ENCODE assay signal across 18 cellular contexts in the genomic region with DNA sequence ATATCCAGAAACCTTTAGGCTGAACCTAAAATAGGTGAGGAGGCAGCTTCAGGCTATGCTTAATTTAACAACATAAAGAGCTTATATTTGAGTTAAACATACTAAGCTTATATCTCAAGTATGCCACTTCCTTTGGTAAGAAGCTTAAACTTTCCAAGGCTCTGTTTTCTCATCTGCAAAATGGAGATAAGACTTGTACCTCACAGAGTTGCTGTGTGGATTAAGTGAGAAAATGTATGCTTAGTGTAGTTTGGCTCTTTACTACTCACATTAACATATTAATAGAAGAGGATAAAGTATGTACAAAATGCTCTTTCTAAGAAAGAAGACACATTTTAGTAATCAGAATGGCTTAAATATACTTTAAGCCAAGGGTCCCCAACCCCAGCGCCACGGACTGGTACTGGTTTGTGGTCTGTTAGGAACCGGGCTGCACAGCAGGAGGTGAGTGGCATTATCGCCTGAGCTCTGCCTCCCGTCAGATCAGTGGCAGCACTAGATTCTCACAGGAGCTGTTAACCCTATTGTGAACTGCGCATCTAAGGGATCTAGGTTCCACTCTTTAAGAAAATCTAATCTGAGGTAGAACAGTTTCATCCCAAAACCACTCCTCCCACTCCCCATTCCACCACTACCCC.
DNase-seq lines count a peak whose midpoint lies in the region; ATAC-seq and TF ChIP-seq lines count a peak whose summit lies in the region.
"Had no signal": no experiment of that assay in that cellular context is flagged by ENCODE, and none has a peak within 500 bp of the region (broad histone marks: within the 10 kb centered on the region; RNA-seq: fewer than 3 reads in every experiment).

No MANE protein-coding gene starts in this region.

- H3K27me3 ChIP-seq in GM23338 (ENCODE audit: insufficient read depth): no peaks in the 10 kb centered on the region
- no peaks in the 10 kb centered on the region for H3K27me3 ChIP-seq in neural progenitor cell

- H3K36me3 ChIP-seq in GM23338 (ENCODE audit: insufficient read depth) (no peaks in the 10 kb centered on the region), neural progenitor cell (no peaks in the 10 kb centered on the region)
- H3K36me3 ChIP-seq: HAP-1 had no signal

- intact Hi-C loops in left cardiac atrium (cut with DNase I): no loop called here

- H3K4me2 ChIP-seq in GM23338 (peak overlapping the region; percentile 59), neural progenitor cell (no peak overlapping the region)
- H3K4me2 ChIP-seq: KMS-11 had no signal

- no peaks in the 10 kb centered on the region; the same call in 2 of the 3 replicates for H3K36me3 Mint-ChIP-seq in GM23338 (ENCODE audit: low read depth)
- H3K36me3 Mint-ChIP-seq in neural progenitor cell: peaks cover 15% of the 10 kb centered on the region
- H3K36me3 Mint-ChIP-seq: CD14-positive monocyte had no signal

- H3K4me3 Mint-ChIP-seq in GM23338 (no peak overlapping the region), neural progenitor cell (no peak overlapping the region)
- H3K4me3 Mint-ChIP-seq: CD14-positive monocyte had no signal

- H3K9me3 ChIP-seq in neural progenitor cell (ENCODE audit: low read depth): no peaks in the 10 kb centered on the region
- H3K9me3 ChIP-seq: HAP-1 had no signal

- H3F3A ChIP-seq in GM23338 (replicated peaks; ENCODE audit: low read depth) (no peaks in the 10 kb centered on the region), neural progenitor cell (ENCODE audit: low read depth) (no peaks in the 10 kb centered on the region)

- H3K27ac ChIP-seq in GM23338 (ENCODE audit: low read depth) (no peak overlapping the region), VCaP (peak overlapping the region; percentile 64), neural progenitor cell (no peak overlapping the region)
- H3K27ac ChIP-seq: KMS-11, SK-N-MC had no signal

- H4K20me1 ChIP-seq in GM23338 (replicated peaks; ENCODE audit: insufficient read depth) (peaks cover 11% of the 10 kb centered on the region), neural progenitor cell (ENCODE audit: low read depth) (peaks cover 9% of the 10 kb centered on the region)

- no peak for TF ChIP-seq CTCF in GM23338 (conservative IDR thresholded peaks at IDR 0.05; ENCODE audit: low read depth in 2 of 2)
- TF ChIP-seq CTCF in VCaP (conservative IDR thresholded peaks at IDR 0.05): no peak
- TF ChIP-seq CTCF in neural progenitor cell (IDR thresholded peaks at IDR 0.05): no peak

- no peaks in the 10 kb centered on the region for H3K9me2 ChIP-seq in GM23338 (ENCODE audit: insufficient read depth)

- H3K27ac Mint-ChIP-seq in GM23338: no peak overlapping the region
- no peak overlapping the region for H3K27ac Mint-ChIP-seq in neural progenitor cell

- H3K27me3 Mint-ChIP-seq in GM23338 (ENCODE audit: insufficient read depth, low read depth, poor library complexity): peaks cover 3% of the 10 kb centered on the region
- H3K27me3 Mint-ChIP-seq in neural progenitor cell (ENCODE audit: insufficient read depth, low read depth): no peaks in the 10 kb centered on the region

- H3K4me3 ChIP-seq in GM23338 (no peak overlapping the region), neural progenitor cell (no peak overlapping the region)
- H3K4me3 ChIP-seq: HAP-1, SK-N-MC had no signal

- no peak overlapping the region for H3K9ac ChIP-seq in neural progenitor cell
- H3K9ac ChIP-seq: KMS-11 had no signal

- H3K9me3 Mint-ChIP-seq in GM23338: no peaks in the 10 kb centered on the region
- H3K9me3 Mint-ChIP-seq in neural progenitor cell: peaks cover 5% of the 10 kb centered on the region

- H3K79me2 ChIP-seq in GM23338 (replicated peaks; ENCODE audit: insufficient read depth) (peaks cover 61% of the 10 kb centered on the region), neural progenitor cell (ENCODE audit: low read depth) (peaks cover 82% of the 10 kb centered on the region)

- DNase-seq in GM23338 (ENCODE audit: low spot score): peak; percentile 30
- peak; percentile 75 for DNase-seq in OCI-M1 (lab: John Stamatoyannopoulos, UW)
- DNase-seq in neural progenitor cell (ENCODE audit: low spot score): peak; percentile 59
- no peak for DNase-seq in left cardiac atrium
- DNase-seq: AML-193, DMS153, GF-D8, NCI-H1417 treated with DMSO at 0.1 percent for 48 hours, NCI-H187 treated with DMSO at 0.1 percent for 48 hours, NCI-H526 treated with DMSO at 0.1 percent for 48 hours, Right ventricle myocardium superior had no signal

- peaks cover 30% of the 10 kb centered on the region for H3K4me1 Mint-ChIP-seq in GM23338
- H3K4me1 Mint-ChIP-seq in neural progenitor cell: peaks cover 7% of the 10 kb centered on the region
- H3K4me1 Mint-ChIP-seq: CD14-positive monocyte had no signal

- ATAC-seq in GM23338 (peak; percentile 83), HG03571 (IDR thresholded peaks at IDR 0.05; ENCODE audit: unreplicated experiment) (no peak), GM18873 (IDR thresholded peaks at IDR 0.05; ENCODE audit: low FRiP score, unreplicated experiment) (no peak), left cardiac atrium (no peak)

- H3K4me1 ChIP-seq in GM23338 (ENCODE audit: insufficient read depth) (peaks cover 8% of the 10 kb centered on the region), neural progenitor cell (peaks cover under 1% of the 10 kb centered on the region)

- no peak overlapping the region for H2AFZ ChIP-seq in GM23338
- no peak overlapping the region for H2AFZ ChIP-seq in neural progenitor cell (replicated peaks)

TF ChIP-seq in GM23338, 12 proteins besides CTCF, POLR2A, EP300 and RAD21:
- TF ChIP-seq CREB1 (CRISPR knock-in tag; IDR thresholded peaks at IDR 0.05; ENCODE audit: low read depth) (no peak), EZH2 (IDR thresholded peaks at IDR 0.05; ENCODE audit: low read depth, unreplicated experiment) (no peak), ZNF331 (CRISPR knock-in tag; IDR thresholded peaks at IDR 0.05; ENCODE audit: low read depth) (no peak)
- TF ChIP-seq, protein P1, sequence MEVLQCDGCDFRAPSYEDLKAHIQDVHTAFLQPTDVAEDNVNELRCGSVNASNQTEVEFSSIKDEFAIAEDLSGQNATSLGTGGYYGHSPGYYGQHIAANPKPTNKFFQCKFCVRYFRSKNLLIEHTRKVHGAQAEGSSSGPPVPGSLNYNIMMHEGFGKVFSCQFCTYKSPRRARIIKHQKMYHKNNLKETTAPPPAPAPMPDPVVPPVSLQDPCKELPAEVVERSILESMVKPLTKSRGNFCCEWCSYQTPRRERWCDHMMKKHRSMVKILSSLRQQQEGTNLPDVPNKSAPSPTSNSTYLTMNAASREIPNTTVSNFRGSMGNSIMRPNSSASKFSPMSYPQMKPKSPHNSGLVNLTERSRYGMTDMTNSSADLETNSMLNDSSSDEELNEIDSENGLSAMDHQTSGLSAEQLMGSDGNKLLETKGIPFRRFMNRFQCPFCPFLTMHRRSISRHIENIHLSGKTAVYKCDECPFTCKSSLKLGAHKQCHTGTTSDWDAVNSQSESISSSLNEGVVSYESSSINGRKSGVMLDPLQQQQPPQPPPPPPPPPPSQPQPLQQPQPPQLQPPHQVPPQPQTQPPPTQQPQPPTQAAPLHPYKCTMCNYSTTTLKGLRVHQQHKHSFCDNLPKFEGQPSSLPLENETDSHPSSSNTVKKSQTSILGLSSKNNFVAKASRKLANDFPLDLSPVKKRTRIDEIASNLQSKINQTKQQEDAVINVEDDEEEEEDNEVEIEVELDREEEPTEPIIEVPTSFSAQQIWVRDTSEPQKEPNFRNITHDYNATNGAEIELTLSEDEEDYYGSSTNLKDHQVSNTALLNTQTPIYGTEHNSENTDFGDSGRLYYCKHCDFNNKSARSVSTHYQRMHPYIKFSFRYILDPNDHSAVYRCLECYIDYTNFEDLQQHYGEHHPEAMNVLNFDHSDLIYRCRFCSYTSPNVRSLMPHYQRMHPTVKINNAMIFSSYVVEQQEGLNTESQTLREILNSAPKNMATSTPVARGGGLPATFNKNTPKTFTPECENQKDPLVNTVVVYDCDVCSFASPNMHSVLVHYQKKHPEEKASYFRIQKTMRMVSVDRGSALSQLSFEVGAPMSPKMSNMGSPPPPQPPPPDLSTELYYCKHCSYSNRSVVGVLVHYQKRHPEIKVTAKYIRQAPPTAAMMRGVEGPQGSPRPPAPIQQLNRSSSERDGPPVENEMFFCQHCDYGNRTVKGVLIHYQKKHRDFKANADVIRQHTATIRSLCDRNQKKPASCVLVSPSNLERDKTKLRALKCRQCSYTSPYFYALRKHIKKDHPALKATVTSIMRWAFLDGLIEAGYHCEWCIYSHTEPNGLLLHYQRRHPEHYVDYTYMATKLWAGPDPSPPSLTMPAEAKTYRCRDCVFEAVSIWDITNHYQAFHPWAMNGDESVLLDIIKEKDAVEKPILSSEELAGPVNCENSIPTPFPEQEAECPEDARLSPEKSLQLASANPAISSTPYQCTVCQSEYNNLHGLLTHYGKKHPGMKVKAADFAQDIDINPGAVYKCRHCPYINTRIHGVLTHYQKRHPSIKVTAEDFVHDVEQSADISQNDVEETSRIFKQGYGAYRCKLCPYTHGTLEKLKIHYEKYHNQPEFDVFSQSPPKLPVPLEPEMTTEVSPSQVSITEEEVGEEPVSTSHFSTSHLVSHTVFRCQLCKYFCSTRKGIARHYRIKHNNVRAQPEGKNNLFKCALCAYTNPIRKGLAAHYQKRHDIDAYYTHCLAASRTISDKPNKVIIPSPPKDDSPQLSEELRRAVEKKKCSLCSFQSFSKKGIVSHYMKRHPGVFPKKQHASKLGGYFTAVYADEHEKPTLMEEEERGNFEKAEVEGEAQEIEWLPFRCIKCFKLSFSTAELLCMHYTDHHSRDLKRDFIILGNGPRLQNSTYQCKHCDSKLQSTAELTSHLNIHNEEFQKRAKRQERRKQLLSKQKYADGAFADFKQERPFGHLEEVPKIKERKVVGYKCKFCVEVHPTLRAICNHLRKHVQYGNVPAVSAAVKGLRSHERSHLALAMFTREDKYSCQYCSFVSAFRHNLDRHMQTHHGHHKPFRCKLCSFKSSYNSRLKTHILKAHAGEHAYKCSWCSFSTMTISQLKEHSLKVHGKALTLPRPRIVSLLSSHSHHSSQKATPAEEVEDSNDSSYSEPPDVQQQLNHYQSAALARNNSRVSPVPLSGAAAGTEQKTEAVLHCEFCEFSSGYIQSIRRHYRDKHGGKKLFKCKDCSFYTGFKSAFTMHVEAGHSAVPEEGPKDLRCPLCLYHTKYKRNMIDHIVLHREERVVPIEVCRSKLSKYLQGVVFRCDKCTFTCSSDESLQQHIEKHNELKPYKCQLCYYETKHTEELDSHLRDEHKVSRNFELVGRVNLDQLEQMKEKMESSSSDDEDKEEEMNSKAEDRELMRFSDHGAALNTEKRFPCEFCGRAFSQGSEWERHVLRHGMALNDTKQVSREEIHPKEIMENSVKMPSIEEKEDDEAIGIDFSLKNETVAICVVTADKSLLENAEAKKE (CRISPR knock-in tag; IDR thresholded peaks at IDR 0.05): no peak
